Comparison of ENCODE assay signal across 20 cellular contexts in genomic region chr3:39989746-39990145, GRCh38.
"Had no signal": no experiment of that assay in that cellular context is flagged by ENCODE, and none has a peak within 500 bp of the region (broad histone marks: within the 10 kb centered on the region; RNA-seq: fewer than 3 reads in every experiment).

No MANE protein-coding gene starts in this region.

- ATAC-seq: effector memory CD8-positive, alpha-beta T cell; gastrocnemius medialis; heart right ventricle; left cardiac atrium; left ventricle myocardium superior had no signal

- H3K27ac Mint-ChIP-seq: dendritic cell treated with granulocyte-macrophage colony-stimulating factor and Interleukin-4, amounts not matched to agents 40 ng/mL and 50 ng/mL, for 4 days; effector memory CD8-positive, alpha-beta T cell; mesothelial cell of epicardium had no signal

- H3K36me3 Mint-ChIP-seq: mesothelial cell of epicardium had no signal

- H3K27ac ChIP-seq: colonic mucosa, esophagus squamous epithelium, gastrocnemius medialis, heart right ventricle, left lung, lower lobe of right lung had no signal

- H3K4me3 Mint-ChIP-seq: dendritic cell treated with granulocyte-macrophage colony-stimulating factor and Interleukin-4, amounts not matched to agents 40 ng/mL and 50 ng/mL, for 4 days; effector memory CD8-positive, alpha-beta T cell; mesothelial cell of epicardium had no signal

- H3K4me1 Mint-ChIP-seq: mesothelial cell of epicardium had no signal

- H3K27me3 Mint-ChIP-seq: dendritic cell treated with granulocyte-macrophage colony-stimulating factor and Interleukin-4, amounts not matched to agents 40 ng/mL and 50 ng/mL, for 4 days had no signal

- H3K27me3 ChIP-seq: colonic mucosa, gastrocnemius medialis, heart right ventricle, left lung had no signal

- H3K4me1 ChIP-seq: colonic mucosa, esophagus squamous epithelium, gastrocnemius medialis, heart right ventricle, left lung, lower lobe of right lung had no signal

- H3K4me3 ChIP-seq: colonic mucosa, esophagus squamous epithelium, gastrocnemius medialis, heart right ventricle, left lung, lower lobe of right lung, mucosa of descending colon had no signal

- H3K36me3 ChIP-seq: colonic mucosa, esophagus squamous epithelium, gastrocnemius medialis, heart right ventricle, left lung, lower lobe of right lung had no signal

- H3K9me3 Mint-ChIP-seq: dendritic cell treated with granulocyte-macrophage colony-stimulating factor and Interleukin-4, amounts not matched to agents 40 ng/mL and 50 ng/mL, for 4 days had no signal

- DNase-seq: colonic mucosa; cortex of kidney; effector CD8-positive, alpha-beta T cell; effector memory CD8-positive, alpha-beta T cell; esophagus squamous epithelium; foreskin fibroblast; foreskin melanocyte; gastrocnemius medialis; glutamatergic neuron; head of caudate nucleus; heart right ventricle; hippocampal formation; left cardiac atrium; left lung; left ventricle myocardium superior; lower lobe of right lung; mesenchymal stem cell; mucosa of descending colon had no signal

- H3K9me3 ChIP-seq: colonic mucosa, gastrocnemius medialis, left lung had no signal
